Comparison of ENCODE assay signal across 11 cellular contexts in genomic region chr4:139658185-139658584, GRCh38. TPM values are rescaled to one million over a fixed set of nuclear protein-coding genes. Genes with fewer than 3 reads are reported as not detected.
DNase-seq lines count a peak whose midpoint lies in the region; ATAC-seq and TF ChIP-seq lines count a peak whose summit lies in the region.
"Had no signal": no experiment of that assay in that cellular context is flagged by ENCODE, and none has a peak within 500 bp of the region (broad histone marks: within the 10 kb centered on the region; RNA-seq: fewer than 3 reads in every experiment).

No MANE protein-coding gene starts in this region.

- peaks cover 2% of the 10 kb centered on the region for H3K27me3 Mint-ChIP-seq in activated CD8-positive, alpha-beta memory T cell treated with anti-CD3 and anti-CD28 coated beads, Interleukin-2, amount 10 ng/mL, durations not matched to agents 7 days and 5 days
- H3K27me3 Mint-ChIP-seq in glutamatergic neuron (ENCODE audit: unreplicated experiment) = peaks cover 7% of the 10 kb centered on the region

- no peaks in the 10 kb centered on the region for H3K9me3 Mint-ChIP-seq in activated CD8-positive, alpha-beta memory T cell treated with anti-CD3 and anti-CD28 coated beads, Interleukin-2, amount 10 ng/mL, durations not matched to agents 7 days and 5 days (ENCODE audit: low read depth)
- peaks cover 12% of the 10 kb centered on the region for H3K9me3 Mint-ChIP-seq in glutamatergic neuron (ENCODE audit: unreplicated experiment)
- H3K9me3 Mint-ChIP-seq: naive B cell had no signal

- TF ChIP-seq CTCF in epithelial cell of esophagus (IDR thresholded peaks at IDR 0.05; ENCODE audit: insufficient read depth, low read depth, low read length, missing control alignments) (no peak), glutamatergic neuron (IDR thresholded peaks at IDR 0.05; ENCODE audit: partially characterized antibody, unreplicated experiment) (no peak)

- peak overlapping the region; percentile 94 for H3K27ac Mint-ChIP-seq in activated CD8-positive, alpha-beta memory T cell treated with anti-CD3 and anti-CD28 coated beads, Interleukin-2, amount 10 ng/mL, durations not matched to agents 7 days and 5 days
- H3K27ac Mint-ChIP-seq in glutamatergic neuron (ENCODE audit: unreplicated experiment) = no peak overlapping the region

- ATAC-seq in activated CD8-positive, alpha-beta memory T cell treated with anti-CD3 and anti-CD28 coated beads, Interleukin-2, amount 10 ng/mL, durations not matched to agents 7 days and 5 days = peak; percentile 21
- no peak for ATAC-seq in stimulated activated naive CD8-positive, alpha-beta T cell treated with anti-CD3 and anti-CD28 coated beads, Interleukin-15, Interleukin-2, amounts not matched to agents 100 U/mL and 50 U/mL, for 24 hours

- peak overlapping the region; percentile 14 for H3K4me3 ChIP-seq in epithelial cell of esophagus (ENCODE audit: low read length)
- H3K4me3 ChIP-seq: upper lobe of left lung had no signal

- peak; percentile 47 for DNase-seq in activated CD8-positive, alpha-beta memory T cell treated with anti-CD3 and anti-CD28 coated beads, Interleukin-2, amount 10 ng/mL, durations not matched to agents 7 days and 5 days
- DNase-seq in activated CD8-positive, alpha-beta memory T cell treated with anti-CD3 and anti-CD28 coated beads, Interleukin-2, amount 50 U/mL, for 48 hours = no peak
- peak; percentile 45 for DNase-seq in activated CD4-positive, CD25-positive, alpha-beta regulatory T cell treated with anti-CD3 and anti-CD28 coated beads, Interleukin-2, amount 50 U/mL, for 72 hours
- DNase-seq in epithelial cell of esophagus (ENCODE audit: low read depth) = peak; percentile 56
- DNase-seq in stimulated activated naive CD8-positive, alpha-beta T cell treated with anti-CD3 and anti-CD28 coated beads, Interleukin-15, Interleukin-2, amounts not matched to agents 100 U/mL and 50 U/mL, for 24 hours = peak; percentile 21
- DNase-seq in UCSD-AML1 (lab: John Stamatoyannopoulos, UW; ENCODE audit: unreplicated experiment) = no peak
- no peak for DNase-seq in GM19240 (ENCODE audit: insufficient read length, low spot score)
- DNase-seq in glutamatergic neuron = no peak
- DNase-seq: naive B cell, NCI-H748 treated with DMSO at 0.1 percent for 48 hours, upper lobe of left lung had no signal

- CTCF ChIA-PET in activated CD8-positive, alpha-beta memory T cell treated with anti-CD3 and anti-CD28 coated beads, Interleukin-2, amount 10 ng/mL, durations not matched to agents 7 days and 5 days (lab: Charles Lee) = interaction anchor here (0.9 to 11.2 kb wide), 15 partner anchors 8 to 715 kb away, joined by 3 to 159 read pairs (median 7); partner anchors contain the start of genes MGST2, SCOC and SETD7

- H3K36me3 Mint-ChIP-seq in activated CD8-positive, alpha-beta memory T cell treated with anti-CD3 and anti-CD28 coated beads, Interleukin-2, amount 10 ng/mL, durations not matched to agents 7 days and 5 days = peaks cover 2% of the 10 kb centered on the region
- H3K36me3 Mint-ChIP-seq in glutamatergic neuron (ENCODE audit: unreplicated experiment) = no peaks in the 10 kb centered on the region
- H3K36me3 Mint-ChIP-seq: naive B cell had no signal

- peak overlapping the region; percentile 61 for H3K4me3 Mint-ChIP-seq in activated CD8-positive, alpha-beta memory T cell treated with anti-CD3 and anti-CD28 coated beads, Interleukin-2, amount 10 ng/mL, durations not matched to agents 7 days and 5 days
- H3K4me3 Mint-ChIP-seq in glutamatergic neuron (ENCODE audit: unreplicated experiment) = no peak overlapping the region
- H3K4me3 Mint-ChIP-seq: naive B cell had no signal

- H3K4me1 Mint-ChIP-seq in activated CD8-positive, alpha-beta memory T cell treated with anti-CD3 and anti-CD28 coated beads, Interleukin-2, amount 10 ng/mL, durations not matched to agents 7 days and 5 days = peaks cover 32% of the 10 kb centered on the region
- H3K4me1 Mint-ChIP-seq in glutamatergic neuron (ENCODE audit: low read depth, unreplicated experiment) = peaks cover 24% of the 10 kb centered on the region

RNA-seq across cellular contexts. Expression of gene MGST2, which starts 7.4 kb away (rescaled TPM):
- 10 to 100 TPM; 10.2 to 21.1 TPM for total RNA-seq in activated CD8-positive, alpha-beta memory T cell treated with anti-CD3 and anti-CD28 coated beads, Interleukin-2, amount 10 ng/mL, durations not matched to agents 7 days and 5 days
- 6.9 TPM for total RNA-seq in glutamatergic neuron (ENCODE audit: unreplicated experiment)

Comparison
In these comparisons a context has a peak if more than half of its experiments do, and no peak if none do; other contexts are left out.
1. DNase-seq: peak in activated CD8-positive, alpha-beta memory T cell treated with anti-CD3 and anti-CD28 coated beads, Interleukin-2, amount 10 ng/mL, durations not matched to agents 7 days and 5 days (single experiment), activated CD4-positive, CD25-positive, alpha-beta regulatory T cell treated with anti-CD3 and anti-CD28 coated beads, Interleukin-2, amount 50 U/mL, for 72 hours (single experiment), epithelial cell of esophagus (single experiment) and stimulated activated naive CD8-positive, alpha-beta T cell treated with anti-CD3 and anti-CD28 coated beads, Interleukin-15, Interleukin-2, amounts not matched to agents 100 U/mL and 50 U/mL, for 24 hours (single experiment); none in activated CD8-positive, alpha-beta memory T cell treated with anti-CD3 and anti-CD28 coated beads, Interleukin-2, amount 50 U/mL, for 48 hours (single experiment), UCSD-AML1 (single experiment), GM19240 (single experiment) and glutamatergic neuron (single experiment).